25 cellular contexts compared by ENCODE assay signal in genomic region chr4:183390374-183390773, GRCh38.
"Had no signal": no experiment of that assay in that cellular context is flagged by ENCODE, and none has a peak within 500 bp of the region (broad histone marks: within the 10 kb centered on the region; RNA-seq: fewer than 3 reads in every experiment).

No MANE protein-coding gene starts in this region.

- H3K9me3 ChIP-seq: colonic mucosa, gastrocnemius medialis, left ventricle myocardium inferior, lower lobe of right lung, pancreas, tibial nerve, upper lobe of right lung, vagina had no signal

- H3K4me3 Mint-ChIP-seq: immature natural killer cell; naive B cell; nephron; stimulated activated memory B cell treated with anti-CD40 and anti-IgM and Interleukin-4, amounts not matched to agents 10 μg/mL and 1 μg/mL and 100 μg/mL, for 72 hours; stimulated activated naive CD8-positive, alpha-beta T cell treated with anti-CD3 and anti-CD28 coated beads, Interleukin-15, Interleukin-2, amounts not matched to agents 100 ng/mL and 50 ng/mL, for 24 hours had no signal

- H3K36me3 Mint-ChIP-seq: immature natural killer cell; naive B cell; stimulated activated memory B cell treated with anti-CD40 and anti-IgM and Interleukin-4, amounts not matched to agents 10 μg/mL and 1 μg/mL and 100 μg/mL, for 72 hours had no signal

- H3K9me3 Mint-ChIP-seq: immature natural killer cell; nephron; stimulated activated memory B cell treated with anti-CD40 and anti-IgM and Interleukin-4, amounts not matched to agents 10 μg/mL and 1 μg/mL and 100 μg/mL, for 72 hours; stimulated activated naive CD8-positive, alpha-beta T cell treated with anti-CD3 and anti-CD28 coated beads, Interleukin-15, Interleukin-2, amounts not matched to agents 100 ng/mL and 50 ng/mL, for 24 hours had no signal

- H3K27me3 ChIP-seq: colonic mucosa, pancreas, tibial nerve, vagina had no signal

- H3K4me3 ChIP-seq: colonic mucosa, gastrocnemius medialis, heart right ventricle, left ventricle myocardium inferior, lower lobe of right lung, pancreas, spleen, tibial nerve, upper lobe of right lung, vagina had no signal

- H3K27ac Mint-ChIP-seq: immature natural killer cell; nephron; stimulated activated memory B cell treated with anti-CD40 and anti-IgM and Interleukin-4, amounts not matched to agents 10 μg/mL and 1 μg/mL and 100 μg/mL, for 72 hours; stimulated activated naive CD8-positive, alpha-beta T cell treated with anti-CD3 and anti-CD28 coated beads, Interleukin-15, Interleukin-2, amounts not matched to agents 100 ng/mL and 50 ng/mL, for 24 hours had no signal

- H3K27ac ChIP-seq: colonic mucosa, gastrocnemius medialis, heart right ventricle, left ventricle myocardium inferior, lower lobe of right lung, pancreas, spleen, tibial nerve, upper lobe of right lung, vagina had no signal

- H3K4me1 ChIP-seq: colonic mucosa, gastrocnemius medialis, left ventricle myocardium inferior, lower lobe of right lung, pancreas, tibial nerve, upper lobe of right lung, vagina had no signal

- H3K36me3 ChIP-seq: colonic mucosa, gastrocnemius medialis, heart right ventricle, left ventricle myocardium inferior, lower lobe of right lung, pancreas, spleen, tibial nerve, upper lobe of right lung, vagina had no signal

- FAIRE-seq: endothelial cell of umbilical vein, kidney, pancreas had no signal

- H3K4me1 Mint-ChIP-seq: immature natural killer cell; nephron; stimulated activated memory B cell treated with anti-CD40 and anti-IgM and Interleukin-4, amounts not matched to agents 10 μg/mL and 1 μg/mL and 100 μg/mL, for 72 hours had no signal

- DNase-seq: colonic mucosa; dermis blood vessel endothelial cell; gastrocnemius medialis; heart right ventricle; immature natural killer cell; kidney; left cardiac atrium; left ventricle myocardium inferior; lower lobe of right lung; mesenchymal stem cell; naive B cell; occipital lobe; pancreas; right cardiac atrium; spleen; stimulated activated CD4-positive, alpha-beta T cell treated with anti-CD3 and anti-CD28 coated beads, Interleukin-15, amount 100 ng/mL, for 24 hours; stimulated activated CD4-positive, alpha-beta T cell treated with anti-CD3 and anti-CD28 coated beads, Interleukin-1b, Interleukin-23, amount 100 ng/mL, for 48 hours; stimulated activated CD4-positive, alpha-beta T cell treated with anti-CD3 and anti-CD28 coated beads, Interleukin-4, amount 100 ng/mL, for 24 hours; upper lobe of right lung had no signal

- ATAC-seq: gastrocnemius medialis; heart right ventricle; left cardiac atrium; lower lobe of right lung; right cardiac atrium; stimulated activated memory B cell treated with anti-CD40 and anti-IgM and Interleukin-4, amounts not matched to agents 10 μg/mL and 1 μg/mL and 100 μg/mL, for 72 hours; upper lobe of right lung had no signal
